Comparison of ENCODE assay signal across 14 cellular contexts in genomic region chr6:1767481-1768246, GRCh38.
DNase-seq lines count a peak whose midpoint lies in the region; ATAC-seq and TF ChIP-seq lines count a peak whose summit lies in the region.
"Had no signal": no experiment of that assay in that cellular context is flagged by ENCODE, and none has a peak within 500 bp of the region (broad histone marks: within the 10 kb centered on the region; RNA-seq: fewer than 3 reads in every experiment).

No MANE protein-coding gene starts in this region.

- H2BK15ac ChIP-seq in IMR-90 (ENCODE audit: low read depth, low read length), result no peak overlapping the region

- H4K91ac ChIP-seq in IMR-90 (ENCODE audit: insufficient read depth, low read depth, low read length), result no peak overlapping the region

- dilution Hi-C loops in IMR-90 (cut with HindIII; ENCODE audit: low sequenced_read_pairs, unreplicated experiment), result no loop called here

- H3K56ac ChIP-seq in IMR-90 (ENCODE audit: extremely low read depth, insufficient read depth, low read length), result no peak overlapping the region

- H3K9ac ChIP-seq in IMR-90 (ENCODE audit: low read depth, low read length) (no peak overlapping the region), adipocyte (ENCODE audit: low read length) (no peak overlapping the region)

- no peak overlapping the region; the same call in 1 of the 2 replicates for H3K14ac ChIP-seq in IMR-90 (replicated peaks; ENCODE audit: low read depth, low read length)

- DNase-seq in IMR-90 (peak; percentile 46), adipocyte (ENCODE audit: low read depth) (peak; percentile 93), left cardiac atrium (peak; percentile 54), stomach (no peak)
- DNase-seq in activated T-cell treated with anti-CD3 and anti-CD28 coated beads, Interleukin-2, amount 50 U/mL, for 1 hour, result no peak
- no peak for DNase-seq in activated naive CD4-positive, alpha-beta T cell treated with anti-CD3 and anti-CD28 coated beads for 36 hours
- no peak for DNase-seq in stimulated activated naive CD4-positive, alpha-beta T cell treated with Interleukin-2 at 50 U/mL for 16 hours (lab: John Stamatoyannopoulos, UW)
- DNase-seq: activated CD4-positive, alpha-beta T cell treated with anti-CD3 and anti-CD28 coated beads for 48 hours; activated naive CD8-positive, alpha-beta T cell treated with anti-CD3 and anti-CD28 coated beads, Interleukin-2, amount 10 ng/mL, durations not matched to agents 7 days and 5 days; glutamatergic neuron; NCI-H1436 treated with DMSO at 0.1 percent for 48 hours had no signal

- no peak overlapping the region for H2BK120ac ChIP-seq in IMR-90 (ENCODE audit: low read depth, low read length)

- H4K5ac ChIP-seq in IMR-90 (ENCODE audit: low read depth, low read length), result no peak overlapping the region

- in situ Hi-C loops in IMR-90 (cut with MboI; ENCODE audit: low sequenced_read_pairs), result no loop called here

- H3K23ac ChIP-seq in IMR-90 (ENCODE audit: low read depth, low read length), result no peak overlapping the region

- ATAC-seq in IMR-90 (ENCODE audit: low read depth) (peak; percentile 68), left cardiac atrium (peak; percentile 87 to 92), GM21825 (IDR thresholded peaks at IDR 0.05; ENCODE audit: unreplicated experiment) (no peak)

- no peaks in the 10 kb centered on the region for H3K27me3 Mint-ChIP-seq in activated naive CD4-positive, alpha-beta T cell treated with anti-CD3 and anti-CD28 coated beads for 36 hours (ENCODE audit: low read depth)

- peaks cover 27% of the 10 kb centered on the region for H3K4me1 Mint-ChIP-seq in activated naive CD4-positive, alpha-beta T cell treated with anti-CD3 and anti-CD28 coated beads for 36 hours (ENCODE audit: low read depth)

- TF ChIP-seq EP300 in stomach (IDR thresholded peaks at IDR 0.05), result no peak

- peak overlapping the region; percentile 36; the same call in 1 of the 2 replicates for H3K4me2 ChIP-seq in IMR-90 (ENCODE audit: low read depth, low read length)

- TF ChIP-seq CTCF in IMR-90 (conservative IDR thresholded peaks at IDR 0.05; ENCODE audit: low read depth, low read length), result no peak
- TF ChIP-seq CTCF in stomach (IDR thresholded peaks at IDR 0.05), result no peak

- H2AFZ ChIP-seq in IMR-90 (replicated peaks; ENCODE audit: low read length, poor library complexity), result peak overlapping the region; percentile 1

- H3K4ac ChIP-seq in IMR-90 (ENCODE audit: low read depth, low read length), result no peak overlapping the region

- no peaks in the 10 kb centered on the region for H3K79me1 ChIP-seq in IMR-90 (ENCODE audit: low read depth in 1 of 2, low read length in 2 of 2)

- H3K36me3 ChIP-seq in IMR-90 (ENCODE audit: control insufficient read depth, insufficient read depth, low read length) (no peaks in the 10 kb centered on the region), adipocyte (ENCODE audit: control insufficient read depth, insufficient read depth, low read length, severe bottlenecking) (no peaks in the 10 kb centered on the region), stomach (no peaks in the 10 kb centered on the region)
- H3K36me3 ChIP-seq: SJSA1, suprapubic skin had no signal

- H3K4me3 Mint-ChIP-seq in activated naive CD4-positive, alpha-beta T cell treated with anti-CD3 and anti-CD28 coated beads for 36 hours, result no peak overlapping the region
- H3K4me3 Mint-ChIP-seq: activated naive CD8-positive, alpha-beta T cell treated with anti-CD3 and anti-CD28 coated beads, Interleukin-2, amount 10 ng/mL, durations not matched to agents 7 days and 5 days had no signal

- H3K9me3 ChIP-seq in IMR-90 (ENCODE audit: control insufficient read depth, insufficient read depth, low read length), result no peaks in the 10 kb centered on the region
- no peaks in the 10 kb centered on the region for H3K9me3 ChIP-seq in adipocyte (ENCODE audit: control insufficient read depth, low read length)
- no peaks in the 10 kb centered on the region for H3K9me3 ChIP-seq in stomach
- H3K9me3 ChIP-seq: SJSA1, suprapubic skin had no signal

- POLR2A ChIA-PET in IMR-90 (lab: Charles Lee; ENCODE audit: unreplicated experiment), result no interaction called here

- no peaks in the 10 kb centered on the region for H3K9me3 Mint-ChIP-seq in activated naive CD4-positive, alpha-beta T cell treated with anti-CD3 and anti-CD28 coated beads for 36 hours
- H3K9me3 Mint-ChIP-seq: activated naive CD8-positive, alpha-beta T cell treated with anti-CD3 and anti-CD28 coated beads, Interleukin-2, amount 10 ng/mL, durations not matched to agents 7 days and 5 days had no signal

- no peak for TF ChIP-seq POLR2A in IMR-90 (IDR thresholded peaks at IDR 0.05; ENCODE audit: low read depth, low read length)
- no peak for TF ChIP-seq POLR2A in stomach (IDR thresholded peaks at IDR 0.05)

- no peak overlapping the region for H4K8ac ChIP-seq in IMR-90 (ENCODE audit: low read depth in 2 of 2, low read length in 2 of 2)

- no peak overlapping the region for H3K18ac ChIP-seq in IMR-90 (ENCODE audit: low read depth, low read length)

- H3K27ac ChIP-seq in IMR-90 (ENCODE audit: insufficient read depth, low read length) (no peak overlapping the region), stomach (peak overlapping the region in 3 of 5 donors; percentile 43 to 53 (median 44))
- H3K27ac ChIP-seq: SJSA1, suprapubic skin had no signal

- peaks cover 5% of the 10 kb centered on the region for H3K36me3 Mint-ChIP-seq in activated naive CD4-positive, alpha-beta T cell treated with anti-CD3 and anti-CD28 coated beads for 36 hours (ENCODE audit: low read depth)

- peak overlapping the region; percentile 11 for H2AK9ac ChIP-seq in IMR-90 (replicated peaks; ENCODE audit: low read depth, low read length, poor library complexity)

- intact Hi-C loops in IMR-90 (cut with micrococcal nuclease) (loop anchor here (5.0 kb wide), 1 partner anchor 155 kb away; no protein-coding TSS in a partner anchor), left cardiac atrium (cut with DNase I) (no loop called here), stomach (cut with DNase I; ENCODE audit: low total_unique reads) (no loop called here)
- intact Hi-C loops in activated naive CD4-positive, alpha-beta T cell treated with anti-CD3 and anti-CD28 coated beads for 36 hours (cut with micrococcal nuclease), result no loop called here

- no TSS peak for BruUV-seq in IMR-90 (replicated peaks; lab: Mats Ljungman, UMichigan)

- no CpG with 5 or more reads among the region's 7 CpGs for WGBS in IMR-90 (ENCODE audit: extremely low coverage in 2 of 2, insufficient read length in 1 of 2), 2 experiments
- WGBS in stomach, 5 donors, result 24 to 41% (median 29%) methylated on average over 7 of the region's 7 CpGs

- H3K9me1 ChIP-seq in IMR-90 (ENCODE audit: insufficient read depth, low read length), result peaks cover 12% of the 10 kb centered on the region

- H3K4me1 ChIP-seq in IMR-90 (ENCODE audit: control insufficient read depth, insufficient read depth, low read length) (peaks cover 11% of the 10 kb centered on the region), adipocyte (ENCODE audit: control insufficient read depth, insufficient read depth, low read length) (peaks cover 18% of the 10 kb centered on the region), stomach (peaks cover 5 to 51% (median 26%) of the 10 kb centered on the region in 4 donors)

- H3K4me3 ChIP-seq in IMR-90 (ENCODE audit: insufficient read depth, low read depth, low read length) (no peak overlapping the region), adipocyte (ENCODE audit: low read length) (no peak overlapping the region), stomach (no peak overlapping the region)
- H3K4me3 ChIP-seq: SJSA1, suprapubic skin had no signal

- no peaks in the 10 kb centered on the region for H4K20me1 ChIP-seq in IMR-90 (ENCODE audit: insufficient read depth, low read length)

- H3K27me3 ChIP-seq in IMR-90 (ENCODE audit: control insufficient read depth, insufficient read depth, low read length) (no peaks in the 10 kb centered on the region), adipocyte (replicated peaks; ENCODE audit: control insufficient read depth, insufficient read depth, low read length) (peaks cover 4% of the 10 kb centered on the region), stomach (no peaks in the 10 kb centered on the region)
- H3K27me3 ChIP-seq: SJSA1, suprapubic skin had no signal

- H2AK5ac ChIP-seq in IMR-90 (ENCODE audit: low read depth, low read length), result no peak overlapping the region

- CTCF ChIA-PET in IMR-90 (lab: Yijun Ruan, JAX), result no interaction called here
- CTCF ChIA-PET in activated naive CD4-positive, alpha-beta T cell treated with anti-CD3 and anti-CD28 coated beads for 36 hours (lab: Charles Lee), result no interaction called here

- peak overlapping the region; percentile 10 for H2BK5ac ChIP-seq in IMR-90 (ENCODE audit: low read depth, low read length, poor library complexity, severe bottlenecking)

- no peak for TF ChIP-seq RAD21 in IMR-90 (IDR thresholded peaks at IDR 0.05; ENCODE audit: low read length)

- no peak overlapping the region for H2BK20ac ChIP-seq in IMR-90 (ENCODE audit: low read depth, low read length)

- no peak overlapping the region for H3K27ac Mint-ChIP-seq in activated naive CD4-positive, alpha-beta T cell treated with anti-CD3 and anti-CD28 coated beads for 36 hours
- H3K27ac Mint-ChIP-seq: activated naive CD8-positive, alpha-beta T cell treated with anti-CD3 and anti-CD28 coated beads, Interleukin-2, amount 10 ng/mL, durations not matched to agents 7 days and 5 days had no signal

TF ChIP-seq in IMR-90, 13 proteins besides CTCF, POLR2A, EP300 and RAD21:
- TF ChIP-seq CEBPB (IDR thresholded peaks at IDR 0.05; ENCODE audit: low read depth, low read length) (peak; percentile 16; the same call in 1 of the 2 replicates), RCOR1 (IDR thresholded peaks at IDR 0.05; ENCODE audit: insufficient replicate concordance, low read length) (no peak), BHLHE40 (IDR thresholded peaks at IDR 0.05; ENCODE audit: low read depth, low read length) (no peak), SMC3 (IDR thresholded peaks at IDR 0.05; ENCODE audit: low read depth, low read length) (no peak)

Comparison
In these comparisons a context has a peak if more than half of its experiments do, and no peak if none do; other contexts are left out.
1. DNase-seq: peak in IMR-90 (single experiment), adipocyte (single experiment) and left cardiac atrium (single experiment); none in stomach (single experiment), activated T-cell treated with anti-CD3 and anti-CD28 coated beads, Interleukin-2, amount 50 U/mL, for 1 hour (single experiment), activated naive CD4-positive, alpha-beta T cell treated with anti-CD3 and anti-CD28 coated beads for 36 hours (single experiment) and stimulated activated naive CD4-positive, alpha-beta T cell treated with Interleukin-2 at 50 U/mL for 16 hours (single experiment).